Comparison of ENCODE assay signal across 10 cellular contexts in the genomic region with DNA sequence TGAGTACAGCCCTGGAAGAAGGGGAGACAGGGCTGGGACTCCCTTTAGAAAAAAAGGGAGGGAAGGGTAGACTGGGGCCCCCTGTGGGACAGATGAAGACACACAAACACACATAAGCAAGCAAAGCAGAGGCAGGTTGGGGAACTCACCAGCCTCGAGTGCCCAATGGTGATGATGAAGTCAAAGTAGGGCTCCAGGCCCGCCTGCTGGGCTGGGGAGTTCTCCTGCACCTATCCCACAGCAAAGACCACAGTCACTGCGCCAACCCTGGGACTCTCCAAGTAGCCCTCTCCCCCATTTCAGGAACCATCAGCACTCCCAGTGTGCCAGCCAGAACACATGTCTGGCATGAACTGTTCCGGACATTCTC. TPM values are rescaled to one million over a fixed set of nuclear protein-coding genes. Genes with fewer than 3 reads are reported as not detected.
DNase-seq lines count a peak whose midpoint lies in the region; ATAC-seq, FAIRE-seq and TF ChIP-seq lines count a peak whose summit lies in the region.
"Had no signal": no experiment of that assay in that cellular context is flagged by ENCODE, and none has a peak within 500 bp of the region (broad histone marks: within the 10 kb centered on the region; RNA-seq: fewer than 3 reads in every experiment).

No MANE protein-coding gene starts in this region.

- H3K27me3 ChIP-seq in CD4-positive, CD25-positive, alpha-beta regulatory T cell (ENCODE audit: control insufficient read depth, insufficient read depth, low read length): no peaks in the 10 kb centered on the region
- H3K27me3 ChIP-seq in Karpas-422 (ENCODE audit: low read length): no peaks in the 10 kb centered on the region

- no peaks in the 10 kb centered on the region for H3K36me3 Mint-ChIP-seq in CD4-positive, CD25-positive, alpha-beta regulatory T cell

- no peak overlapping the region for H3K9ac ChIP-seq in Karpas-422 (ENCODE audit: low read length)

- peaks cover 16 to 65% (median 42%) of the 10 kb centered on the region in 4 donors for H3K4me1 Mint-ChIP-seq in CD4-positive, CD25-positive, alpha-beta regulatory T cell

- H3K4me3 Mint-ChIP-seq in CD4-positive, CD25-positive, alpha-beta regulatory T cell: peak overlapping the region in 1 of 4 donors; percentile 85

- peak; percentile 4 for TF ChIP-seq CTCF in fibroblast of pulmonary artery (IDR thresholded peaks at IDR 0.05; ENCODE audit: low read length, missing control alignments)

- no peaks in the 10 kb centered on the region for H4K20me1 ChIP-seq in Karpas-422 (ENCODE audit: insufficient read depth, low read depth, low read length)

- no peaks in the 10 kb centered on the region for H3K9me3 Mint-ChIP-seq in CD4-positive, CD25-positive, alpha-beta regulatory T cell

- peak overlapping the region; percentile 19 for H3K27ac ChIP-seq in CD4-positive, CD25-positive, alpha-beta regulatory T cell (ENCODE audit: insufficient read depth, low read length, poor library complexity, severe bottlenecking)
- H3K27ac ChIP-seq in Karpas-422 (ENCODE audit: low read length): peak overlapping the region; percentile 28; the same call in 1 of the 2 replicates

- no peak for FAIRE-seq in frontal cortex (lab: Jason Lieb, UNC)
- FAIRE-seq: GM19239 had no signal

- peak in 1 of 3 donors; percentile 33 for DNase-seq in CD4-positive, CD25-positive, alpha-beta regulatory T cell
- DNase-seq in Karpas-422 (peak; percentile 61), fibroblast of pulmonary artery (ENCODE audit: low read depth) (no peak), superior temporal gyrus (ENCODE audit: extremely low spot score) (no peak), frontal cortex (ENCODE audit: low spot score in 2 of 2) (no peak), NCI-H510A treated with DMSO at 0.1 percent for 48 hours (lab: John Stamatoyannopoulos, UW) (no peak)
- DNase-seq: dermis blood vessel endothelial cell, NCI-H1436 had no signal

- peaks cover 4% of the 10 kb centered on the region for H3K27me3 Mint-ChIP-seq in CD4-positive, CD25-positive, alpha-beta regulatory T cell

- H3K4me1 ChIP-seq in CD4-positive, CD25-positive, alpha-beta regulatory T cell (ENCODE audit: control insufficient read depth, insufficient read depth, low read length, poor library complexity, severe bottlenecking): peaks cover 32% of the 10 kb centered on the region
- H3K4me1 ChIP-seq in Karpas-422 (ENCODE audit: low read length): peaks cover 42% of the 10 kb centered on the region

- peaks cover 37% of the 10 kb centered on the region for H3K79me2 ChIP-seq in Karpas-422 (ENCODE audit: low read length)

- no peaks in the 10 kb centered on the region for H3K9me3 ChIP-seq in CD4-positive, CD25-positive, alpha-beta regulatory T cell (ENCODE audit: control insufficient read depth in 2 of 2, low read length in 2 of 2)
- H3K9me3 ChIP-seq in Karpas-422 (ENCODE audit: low read length): no peaks in the 10 kb centered on the region

- no peaks in the 10 kb centered on the region for H3K9me2 ChIP-seq in Karpas-422 (replicated peaks; ENCODE audit: insufficient read depth, low read length)

- H3K36me3 ChIP-seq in CD4-positive, CD25-positive, alpha-beta regulatory T cell (ENCODE audit: control insufficient read depth, insufficient read depth, low read length): peaks cover 15% of the 10 kb centered on the region
- no peaks in the 10 kb centered on the region; the same call in 1 of the 2 replicates for H3K36me3 ChIP-seq in Karpas-422 (ENCODE audit: insufficient read depth, low read length)

- H3K27ac Mint-ChIP-seq in CD4-positive, CD25-positive, alpha-beta regulatory T cell: peak overlapping the region; percentile 69 to 88 (median 84)

- no peak overlapping the region for H3K4me3 ChIP-seq in CD4-positive, CD25-positive, alpha-beta regulatory T cell (ENCODE audit: low read depth, low read length)
- H3K4me3 ChIP-seq in Karpas-422 (ENCODE audit: low read length) (no peak overlapping the region), fibroblast of pulmonary artery (replicated peaks; ENCODE audit: low read depth, low read length) (no peak overlapping the region)

- no peak overlapping the region for H2AFZ ChIP-seq in Karpas-422 (ENCODE audit: low read length)

- H3K4me2 ChIP-seq in Karpas-422 (ENCODE audit: low read depth, low read length, poor library complexity, severe bottlenecking): no peak overlapping the region

- no peak for ATAC-seq in CD4-positive, CD25-positive, alpha-beta regulatory T cell (ENCODE audit: low read depth in 2 of 2)

RNA-seq across cellular contexts. Expression of gene GORASP1, which starts 4.1 kb away (rescaled TPM):
- 34.0 TPM for total RNA-seq in CD4-positive, CD25-positive, alpha-beta regulatory T cell
- 10 to 100 TPM; 18.5 to 29.7 (median 20.5) TPM for polyA plus RNA-seq in CD4-positive, CD25-positive, alpha-beta regulatory T cell
- total RNA-seq in Karpas-422 (2014; rRNA removed; shearing (Covaris generic); ENCODE audit: low replicate concordance): 38.5 and 51.8 TPM in 2 replicates
- 20.4 TPM for total RNA-seq in frontal cortex

RNA-seq across cellular contexts. Expression of gene TTC21A, which starts 4.2 kb away (rescaled TPM):
- 4.1 TPM for total RNA-seq in CD4-positive, CD25-positive, alpha-beta regulatory T cell
- polyA plus RNA-seq in CD4-positive, CD25-positive, alpha-beta regulatory T cell: 1 to 10 TPM in 2 of 4 donors, under 1 TPM in 2; 0.41 to 2.7 (median 1.0) TPM
- total RNA-seq in Karpas-422 (2014; rRNA removed; shearing (Covaris generic); ENCODE audit: low replicate concordance): 8.7 and 9.5 TPM in 2 replicates
- 3.7 TPM for total RNA-seq in frontal cortex

RNA-seq across cellular contexts. Expression of gene CSRNP1, which starts 50.1 kb away (rescaled TPM):
- total RNA-seq in CD4-positive, CD25-positive, alpha-beta regulatory T cell: 300 TPM
- 10 to 100 TPM; 12.5 to 24.1 (median 14.7) TPM for polyA plus RNA-seq in CD4-positive, CD25-positive, alpha-beta regulatory T cell
- total RNA-seq in Karpas-422 (2014; rRNA removed; shearing (Covaris generic); ENCODE audit: low replicate concordance): 10.3 and 11.1 TPM in 2 replicates
- total RNA-seq in frontal cortex: 2.4 TPM

RNA-seq across cellular contexts. Expression of gene WDR48, which starts 51.5 kb away (rescaled TPM):
- total RNA-seq in CD4-positive, CD25-positive, alpha-beta regulatory T cell: 104 TPM
- polyA plus RNA-seq in CD4-positive, CD25-positive, alpha-beta regulatory T cell: 10 to 100 TPM; 46.7 to 70.6 (median 49.9) TPM
- total RNA-seq in Karpas-422 (2014; rRNA removed; shearing (Covaris generic); ENCODE audit: low replicate concordance): 23.7 and 27.7 TPM in 2 replicates
- 111 TPM for total RNA-seq in frontal cortex

RNA-seq across cellular contexts. Expression of gene SCN11A, which starts 51.6 kb away (rescaled TPM):
- not detected for total RNA-seq in CD4-positive, CD25-positive, alpha-beta regulatory T cell
- polyA plus RNA-seq in CD4-positive, CD25-positive, alpha-beta regulatory T cell: under 1 TPM in 1 of 4 donors, not detected in 3; 0.13 TPM
- total RNA-seq in Karpas-422 (2014; rRNA removed; shearing (Covaris generic); ENCODE audit: low replicate concordance): 0.07 TPM in 1 of 2 replicates, not detected in the other
- total RNA-seq in frontal cortex: under 0.01 TPM
- total RNA-seq: RPMI7951 had no signal

Comparison
In these comparisons a context has a peak if more than half of its experiments do, and no peak if none do; other contexts are left out.
1. RNA of gene CSRNP1, which starts 50.1 kb away (total RNA-seq): 300 TPM in CD4-positive, CD25-positive, alpha-beta regulatory T cell (single experiment); 10.3 to 11.1 TPM in Karpas-422 and 2.4 TPM in frontal cortex (single experiment); every median in the first group is over 10 times any median in the second.